ENCODE assay signal across 9 cellular contexts in genomic region chr9:31799953-31800609, GRCh38.
DNase-seq lines count a peak whose midpoint lies in the region; ATAC-seq and TF ChIP-seq lines count a peak whose summit lies in the region.
"Had no signal": no experiment of that assay in that cellular context is flagged by ENCODE, and none has a peak within 500 bp of the region (broad histone marks: within the 10 kb centered on the region; RNA-seq: fewer than 3 reads in every experiment).

No MANE protein-coding gene starts in this region.

- no peaks in the 10 kb centered on the region for H3K4me1 ChIP-seq in RWPE2 (ENCODE audit: insufficient read depth, poor library complexity, severe bottlenecking)

- no peaks in the 10 kb centered on the region for H3K27me3 ChIP-seq in RWPE2 (ENCODE audit: insufficient read depth, poor library complexity, severe bottlenecking)

- no peaks in the 10 kb centered on the region for H3K36me3 Mint-ChIP-seq in activated T-cell treated with anti-CD3 and anti-CD28 coated beads, Interleukin-2, amount 50 U/mL, for 24 hours (ENCODE audit: low read depth)

- H3K27me3 Mint-ChIP-seq in activated T-cell treated with anti-CD3 and anti-CD28 coated beads, Interleukin-2, amount 50 U/mL, for 24 hours = no peaks in the 10 kb centered on the region

- H3K27ac Mint-ChIP-seq in activated T-cell treated with anti-CD3 and anti-CD28 coated beads, Interleukin-2, amount 50 U/mL, for 24 hours = no peak overlapping the region

- H3K36me3 ChIP-seq in RWPE2 (ENCODE audit: low read depth) = no peaks in the 10 kb centered on the region
- H3K36me3 ChIP-seq: thoracic aorta had no signal

- no peaks in the 10 kb centered on the region for H3K9me3 Mint-ChIP-seq in activated T-cell treated with anti-CD3 and anti-CD28 coated beads, Interleukin-2, amount 50 U/mL, for 24 hours

- ATAC-seq in RWPE2 (ENCODE audit: low read depth) (peak; percentile 49; the same call in 1 of the 3 replicates), sciatic nerve (no peak)

- TF ChIP-seq CTCF in RWPE2 (IDR thresholded peaks at IDR 0.05; ENCODE audit: poor library complexity, severe bottlenecking) = peak; percentile 81

- H3K4me3 ChIP-seq in RWPE2 (ENCODE audit: severe bottlenecking) = no peak overlapping the region
- H3K4me3 ChIP-seq: thoracic aorta had no signal

- no peak overlapping the region for H3K4me3 Mint-ChIP-seq in activated T-cell treated with anti-CD3 and anti-CD28 coated beads, Interleukin-2, amount 50 U/mL, for 24 hours

- peaks cover 18% of the 10 kb centered on the region for H3K4me1 Mint-ChIP-seq in activated T-cell treated with anti-CD3 and anti-CD28 coated beads, Interleukin-2, amount 50 U/mL, for 24 hours (ENCODE audit: low read depth)

- intact Hi-C loops in sciatic nerve (cut with DNase I) = no loop called here
- intact Hi-C loops in posterior vena cava (cut with DNase I) = no loop called here

- H3K27ac ChIP-seq in RWPE2 (ENCODE audit: poor library complexity, severe bottlenecking) = no peak overlapping the region
- H3K27ac ChIP-seq: thoracic aorta had no signal

- H3K9me3 ChIP-seq in RWPE2 (ENCODE audit: severe bottlenecking) = no peaks in the 10 kb centered on the region
- H3K9me3 ChIP-seq: thoracic aorta had no signal

- peak; percentile 84 for DNase-seq in DMS 273 (lab: John Stamatoyannopoulos, UW; ENCODE audit: unreplicated experiment)
- peak; percentile 9 for DNase-seq in HuH-7 (ENCODE audit: low spot score)
- DNase-seq in RWPE2 (ENCODE audit: low spot score) = no peak
- DNase-seq in glomerular visceral epithelial cell (ENCODE audit: extremely low spot score) = peak; percentile 45
- DNase-seq in activated naive CD4-positive, alpha-beta T cell (lab: John Stamatoyannopoulos, UW) = no peak
- no peak for DNase-seq in sciatic nerve (ENCODE audit: low spot score)
- DNase-seq in posterior vena cava (ENCODE audit: low spot score) = no peak
- no peak for DNase-seq in activated T-cell treated with anti-CD3 and anti-CD28 coated beads, Interleukin-2, amount 50 U/mL, for 24 hours

Comparison
In these comparisons a context has a peak if more than half of its experiments do, and no peak if none do; other contexts are left out.
1. DNase-seq: peak in DMS 273 (single experiment), HuH-7 (single experiment) and glomerular visceral epithelial cell (single experiment); none in RWPE2 (single experiment), activated naive CD4-positive, alpha-beta T cell (0 of 4), sciatic nerve (single experiment), posterior vena cava (single experiment) and activated T-cell treated with anti-CD3 and anti-CD28 coated beads, Interleukin-2, amount 50 U/mL, for 24 hours (single experiment).